In the genomic region with DNA sequence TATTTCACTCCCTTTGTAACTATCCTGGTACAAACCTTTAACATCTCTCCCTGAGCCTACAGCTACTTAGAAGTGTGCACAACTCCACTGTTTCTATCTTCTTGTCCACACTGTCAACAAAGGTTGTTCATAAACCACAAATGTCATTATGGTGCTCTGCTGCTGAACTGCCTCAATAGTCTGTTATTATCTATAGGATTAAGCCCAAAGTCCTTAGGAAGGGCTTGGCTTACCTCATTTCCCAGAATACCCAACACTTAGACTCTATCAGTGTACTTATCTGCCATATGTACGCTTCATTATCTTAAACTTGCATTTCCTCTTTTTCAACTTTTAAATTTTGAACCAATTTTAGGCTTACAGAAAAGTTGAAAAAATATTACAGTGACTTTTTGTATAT, we compare ENCODE assay signal across 1 cellular context.
A peak's percentile ranks its signal among the peaks of the same experiment; 100 is the strongest.
TF ChIP-seq lines count a peak whose summit lies in the region.

No MANE protein-coding gene starts in this region.

TF ChIP-seq in K562, 482 proteins besides CTCF, POLR2A, EP300 and RAD21 (continued from another document and continues in another):
- TF ChIP-seq, protein P1, sequence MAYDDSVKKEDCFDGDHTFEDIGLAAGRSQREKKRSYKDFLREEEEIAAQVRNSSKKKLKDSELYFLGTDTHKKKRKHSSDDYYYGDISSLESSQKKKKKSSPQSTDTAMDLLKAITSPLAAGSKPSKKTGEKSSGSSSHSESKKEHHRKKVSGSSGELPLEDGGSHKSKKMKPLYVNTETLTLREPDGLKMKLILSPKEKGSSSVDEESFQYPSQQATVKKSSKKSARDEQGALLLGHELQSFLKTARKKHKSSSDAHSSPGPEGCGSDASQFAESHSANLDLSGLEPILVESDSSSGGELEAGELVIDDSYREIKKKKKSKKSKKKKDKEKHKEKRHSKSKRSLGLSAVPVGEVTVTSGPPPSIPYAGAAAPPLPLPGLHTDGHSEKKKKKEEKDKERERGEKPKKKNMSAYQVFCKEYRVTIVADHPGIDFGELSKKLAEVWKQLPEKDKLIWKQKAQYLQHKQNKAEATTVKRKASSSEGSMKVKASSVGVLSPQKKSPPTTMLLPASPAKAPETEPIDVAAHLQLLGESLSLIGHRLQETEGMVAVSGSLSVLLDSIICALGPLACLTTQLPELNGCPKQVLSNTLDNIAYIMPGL (CRISPR knock-in tag; IDR thresholded peaks at IDR 0.05): no peak
- TF ChIP-seq IRF2 (CRISPR knock-in tag; IDR thresholded peaks at IDR 0.05): no peak
- TF ChIP-seq KHSRP (IDR thresholded peaks at IDR 0.05): peak; percentile 68; the same call in 1 of the 2 replicates
- no peak for TF ChIP-seq HNRNPLL (IDR thresholded peaks at IDR 0.05; ENCODE audit: low read depth, low read length, poor library complexity, severe bottlenecking)
- peak; percentile 91 for TF ChIP-seq MTA1 (IDR thresholded peaks at IDR 0.05; ENCODE audit: borderline replicate concordance)
- TF ChIP-seq ZNF41 (CRISPR knock-in tag; conservative IDR thresholded peaks at IDR 0.05): no peak
- no peak for TF ChIP-seq LARP7 (IDR thresholded peaks at IDR 0.05)
- TF ChIP-seq TSC22D4 (tag; IDR thresholded peaks at IDR 0.05): no peak
- TF ChIP-seq, protein P2, sequence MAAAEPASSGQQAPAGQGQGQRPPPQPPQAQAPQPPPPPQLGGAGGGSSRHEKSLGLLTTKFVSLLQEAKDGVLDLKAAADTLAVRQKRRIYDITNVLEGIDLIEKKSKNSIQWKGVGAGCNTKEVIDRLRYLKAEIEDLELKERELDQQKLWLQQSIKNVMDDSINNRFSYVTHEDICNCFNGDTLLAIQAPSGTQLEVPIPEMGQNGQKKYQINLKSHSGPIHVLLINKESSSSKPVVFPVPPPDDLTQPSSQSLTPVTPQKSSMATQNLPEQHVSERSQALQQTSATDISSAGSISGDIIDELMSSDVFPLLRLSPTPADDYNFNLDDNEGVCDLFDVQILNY (CRISPR knock-in tag; IDR thresholded peaks at IDR 0.05): no peak
- TF ChIP-seq THRAP3 (IDR thresholded peaks at IDR 0.05; ENCODE audit: borderline replicate concordance): no peak
- 0 out of 2 replicates have a peak, but pooled peaks have one; percentile 37 for TF ChIP-seq ELF2 (CRISPR knock-in tag; IDR thresholded peaks at IDR 0.05)
- no peak for TF ChIP-seq ATF1 (CRISPR knock-in tag; IDR thresholded peaks at IDR 0.05)
- TF ChIP-seq ATF1 (tag; IDR thresholded peaks at IDR 0.05): peak; percentile 49
- no peak for TF ChIP-seq NR3C1 (CRISPR knock-in tag; IDR thresholded peaks at IDR 0.05)
- no peak for TF ChIP-seq HIVEP1 (CRISPR knock-in tag; IDR thresholded peaks at IDR 0.05)
- TF ChIP-seq MCM3 (IDR thresholded peaks at IDR 0.05): no peak
- TF ChIP-seq, protein P3, sequence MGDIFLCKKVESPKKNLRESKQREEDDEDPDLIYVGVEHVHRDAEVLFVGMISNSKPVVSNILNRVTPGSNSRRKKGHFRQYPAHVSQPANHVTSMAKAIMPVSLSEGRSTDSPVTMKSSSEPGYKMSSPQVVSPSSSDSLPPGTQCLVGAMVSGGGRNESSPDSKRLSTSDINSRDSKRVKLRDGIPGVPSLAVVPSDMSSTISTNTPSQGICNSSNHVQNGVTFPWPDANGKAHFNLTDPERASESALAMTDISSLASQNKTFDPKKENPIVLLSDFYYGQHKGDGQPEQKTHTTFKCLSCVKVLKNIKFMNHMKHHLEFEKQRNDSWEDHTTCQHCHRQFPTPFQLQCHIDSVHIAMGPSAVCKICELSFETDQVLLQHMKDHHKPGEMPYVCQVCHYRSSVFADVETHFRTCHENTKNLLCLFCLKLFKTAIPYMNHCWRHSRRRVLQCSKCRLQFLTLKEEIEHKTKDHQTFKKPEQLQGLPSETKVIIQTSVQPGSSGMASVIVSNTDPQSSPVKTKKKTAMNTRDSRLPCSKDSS (IDR thresholded peaks at IDR 0.05; ENCODE audit: low read depth, partially characterized antibody): no peak
- peak; percentile 74 for TF ChIP-seq NCOA4 (IDR thresholded peaks at IDR 0.05; ENCODE audit: partially characterized antibody)
- TF ChIP-seq, protein P4, sequence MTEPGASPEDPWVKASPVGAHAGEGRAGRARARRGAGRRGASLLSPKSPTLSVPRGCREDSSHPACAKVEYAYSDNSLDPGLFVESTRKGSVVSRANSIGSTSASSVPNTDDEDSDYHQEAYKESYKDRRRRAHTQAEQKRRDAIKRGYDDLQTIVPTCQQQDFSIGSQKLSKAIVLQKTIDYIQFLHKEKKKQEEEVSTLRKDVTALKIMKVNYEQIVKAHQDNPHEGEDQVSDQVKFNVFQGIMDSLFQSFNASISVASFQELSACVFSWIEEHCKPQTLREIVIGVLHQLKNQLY (CRISPR knock-in tag; conservative IDR thresholded peaks at IDR 0.05): no peak
- no peak for TF ChIP-seq FOXJ2 (tag; IDR thresholded peaks at IDR 0.05)
- TF ChIP-seq ZNF212 (CRISPR knock-in tag; IDR thresholded peaks at IDR 0.05): no peak
- TF ChIP-seq IRF9 (tag; IDR thresholded peaks at IDR 0.05): no peak
- TF ChIP-seq, protein P5, sequence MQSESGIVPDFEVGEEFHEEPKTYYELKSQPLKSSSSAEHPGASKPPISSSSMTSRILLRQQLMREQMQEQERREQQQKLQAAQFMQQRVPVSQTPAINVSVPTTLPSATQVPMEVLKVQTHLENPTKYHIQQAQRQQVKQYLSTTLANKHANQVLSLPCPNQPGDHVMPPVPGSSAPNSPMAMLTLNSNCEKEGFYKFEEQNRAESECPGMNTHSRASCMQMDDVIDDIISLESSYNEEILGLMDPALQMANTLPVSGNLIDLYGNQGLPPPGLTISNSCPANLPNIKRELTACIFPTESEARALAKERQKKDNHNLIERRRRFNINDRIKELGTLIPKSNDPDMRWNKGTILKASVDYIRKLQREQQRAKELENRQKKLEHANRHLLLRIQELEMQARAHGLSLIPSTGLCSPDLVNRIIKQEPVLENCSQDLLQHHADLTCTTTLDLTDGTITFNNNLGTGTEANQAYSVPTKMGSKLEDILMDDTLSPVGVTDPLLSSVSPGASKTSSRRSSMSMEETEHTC (IDR thresholded peaks at IDR 0.05): no peak
- peak; percentile 64 for TF ChIP-seq NFE2 (IDR thresholded peaks at IDR 0.05; ENCODE audit: low read depth)
- no peak for TF ChIP-seq CREB5 (CRISPR knock-in tag; IDR thresholded peaks at IDR 0.05)
- TF ChIP-seq, protein P6, sequence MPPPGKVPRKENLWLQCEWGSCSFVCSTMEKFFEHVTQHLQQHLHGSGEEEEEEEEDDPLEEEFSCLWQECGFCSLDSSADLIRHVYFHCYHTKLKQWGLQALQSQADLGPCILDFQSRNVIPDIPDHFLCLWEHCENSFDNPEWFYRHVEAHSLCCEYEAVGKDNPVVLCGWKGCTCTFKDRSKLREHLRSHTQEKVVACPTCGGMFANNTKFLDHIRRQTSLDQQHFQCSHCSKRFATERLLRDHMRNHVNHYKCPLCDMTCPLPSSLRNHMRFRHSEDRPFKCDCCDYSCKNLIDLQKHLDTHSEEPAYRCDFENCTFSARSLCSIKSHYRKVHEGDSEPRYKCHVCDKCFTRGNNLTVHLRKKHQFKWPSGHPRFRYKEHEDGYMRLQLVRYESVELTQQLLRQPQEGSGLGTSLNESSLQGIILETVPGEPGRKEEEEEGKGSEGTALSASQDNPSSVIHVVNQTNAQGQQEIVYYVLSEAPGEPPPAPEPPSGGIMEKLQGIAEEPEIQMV (tag; conservative IDR thresholded peaks at IDR 0.05; ENCODE audit: low read depth): no peak
- peak; percentile 72; the same call in 1 of the 2 replicates for TF ChIP-seq ZBED1 (IDR thresholded peaks at IDR 0.05)
- TF ChIP-seq SRSF9 (IDR thresholded peaks at IDR 0.05; ENCODE audit: borderline replicate concordance, low read depth, low read length): no peak
- no peak for TF ChIP-seq FOS (IDR thresholded peaks at IDR 0.05; ENCODE audit: extremely low read depth, insufficient read length)
- TF ChIP-seq JUND (IDR thresholded peaks at IDR 0.05; ENCODE audit: borderline replicate concordance, low read depth, low read length): peak; percentile 90
- peak; percentile 93; the same call in 2 of the 3 replicates for TF ChIP-seq JUND (tag; IDR thresholded peaks at IDR 0.05; ENCODE audit: borderline replicate concordance, low read depth, low read length)
- TF ChIP-seq, protein P7, sequence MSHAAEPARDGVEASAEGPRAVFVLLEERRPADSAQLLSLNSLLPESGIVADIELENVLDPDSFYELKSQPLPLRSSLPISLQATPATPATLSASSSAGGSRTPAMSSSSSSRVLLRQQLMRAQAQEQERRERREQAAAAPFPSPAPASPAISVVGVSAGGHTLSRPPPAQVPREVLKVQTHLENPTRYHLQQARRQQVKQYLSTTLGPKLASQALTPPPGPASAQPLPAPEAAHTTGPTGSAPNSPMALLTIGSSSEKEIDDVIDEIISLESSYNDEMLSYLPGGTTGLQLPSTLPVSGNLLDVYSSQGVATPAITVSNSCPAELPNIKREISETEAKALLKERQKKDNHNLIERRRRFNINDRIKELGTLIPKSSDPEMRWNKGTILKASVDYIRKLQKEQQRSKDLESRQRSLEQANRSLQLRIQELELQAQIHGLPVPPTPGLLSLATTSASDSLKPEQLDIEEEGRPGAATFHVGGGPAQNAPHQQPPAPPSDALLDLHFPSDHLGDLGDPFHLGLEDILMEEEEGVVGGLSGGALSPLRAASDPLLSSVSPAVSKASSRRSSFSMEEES (CRISPR knock-in tag; IDR thresholded peaks at IDR 0.05): no peak
- no peak for TF ChIP-seq MXI1 (IDR thresholded peaks at IDR 0.05; ENCODE audit: low read depth, low read length)
- TF ChIP-seq TOE1 (IDR thresholded peaks at IDR 0.05; ENCODE audit: borderline replicate concordance): 0 out of 2 replicates have a peak, but pooled peaks have one; percentile 25
- TF ChIP-seq TOE1 (CRISPR knock-in tag; IDR thresholded peaks at IDR 0.05; ENCODE audit: borderline replicate concordance, low read depth): no peak
- no peak for TF ChIP-seq KDM5B (IDR thresholded peaks at IDR 0.05; ENCODE audit: insufficient replicate concordance, low read depth, low read length)
- TF ChIP-seq CEBPB (tag; IDR thresholded peaks at IDR 0.05): no peak
- TF ChIP-seq GTF2E2 (tag; IDR thresholded peaks at IDR 0.05): no peak; the same call in 1 of the 2 replicates
- no peak for TF ChIP-seq ZBTB17 (CRISPR knock-in tag; IDR thresholded peaks at IDR 0.05)
- no peak for TF ChIP-seq EWSR1 (IDR thresholded peaks at IDR 0.05; ENCODE audit: borderline replicate concordance, low read depth, partially characterized antibody)
- no peak for TF ChIP-seq BCLAF1 (IDR thresholded peaks at IDR 0.05; ENCODE audit: borderline replicate concordance in 1 of 2, control insufficient read depth in 1 of 2, low read depth in 2 of 2, low read length in 1 of 2)
- TF ChIP-seq TCF7 (IDR thresholded peaks at IDR 0.05; ENCODE audit: borderline replicate concordance): no peak
- no peak for TF ChIP-seq TBP (optimal IDR thresholded peaks at IDR 0.05; ENCODE audit: low read depth, low read length)
- TF ChIP-seq DEAF1 (CRISPR knock-in tag; IDR thresholded peaks at IDR 0.05): no peak
